Comparison of ENCODE assay signal across 1 cellular context in genomic region chr1:34770891-34771508, GRCh38.
A peak's percentile ranks its signal among the peaks of the same experiment; 100 is the strongest.
TF ChIP-seq lines count a peak whose summit lies in the region.

No MANE protein-coding gene starts in this region.

TF ChIP-seq in GM12878, 131 proteins besides CTCF, POLR2A, EP300 and RAD21:
- TF ChIP-seq PKNOX1 (IDR thresholded peaks at IDR 0.05): peak; percentile 56
- no peak for TF ChIP-seq SMC3 (IDR thresholded peaks at IDR 0.05; ENCODE audit: borderline replicate concordance, low read length)
